9 cellular contexts compared by ENCODE assay signal in genomic region chr12:92702754-92703679, GRCh38. TPM values are rescaled to one million over a fixed set of nuclear protein-coding genes. Genes with fewer than 3 reads are reported as not detected.
DNase-seq lines count a peak whose midpoint lies in the region; ATAC-seq and TF ChIP-seq lines count a peak whose summit lies in the region.
"Had no signal": no experiment of that assay in that cellular context is flagged by ENCODE, and none has a peak within 500 bp of the region (broad histone marks: within the 10 kb centered on the region; RNA-seq: fewer than 3 reads in every experiment).

TSS of gene PLEKHG7 (plus strand) at chr12:92702989. CDS start at chr12:92706632, 3,643 bp downstream.

- no peak within 1 kb of the TSS for H3K27ac Mint-ChIP-seq in activated CD4-positive, alpha-beta T cell treated with anti-CD3 and anti-CD28 coated beads for 36 hours
- H3K27ac Mint-ChIP-seq: dendritic cell treated with granulocyte-macrophage colony-stimulating factor and Interleukin-4, amounts not matched to agents 40 ng/mL and 50 ng/mL, for 4 days had no signal

- H3K9me3 Mint-ChIP-seq in activated CD4-positive, alpha-beta T cell treated with anti-CD3 and anti-CD28 coated beads for 36 hours (ENCODE audit: low read depth) = no peaks in the 10 kb centered on the region

- H3K27me3 Mint-ChIP-seq in activated CD4-positive, alpha-beta T cell treated with anti-CD3 and anti-CD28 coated beads for 36 hours = no peaks in the 10 kb centered on the region
- H3K27me3 Mint-ChIP-seq: dendritic cell treated with granulocyte-macrophage colony-stimulating factor and Interleukin-4, amounts not matched to agents 40 ng/mL and 50 ng/mL, for 4 days had no signal

- peak; percentile 20 for DNase-seq in activated CD4-positive, alpha-beta T cell treated with anti-CD3 and anti-CD28 coated beads for 36 hours
- DNase-seq in activated CD4-positive, alpha-beta T cell treated with anti-CD3 and anti-CD28 coated beads, Interleukin-2, amount 50 U/mL, for 4 hours = no peak
- DNase-seq in stimulated activated naive CD8-positive, alpha-beta T cell treated with anti-CD3 and anti-CD28 coated beads, Interleukin-15, Interleukin-2, amounts not matched to agents 100 U/mL and 50 U/mL, for 24 hours = no peak
- DNase-seq in NCI-H774 (lab: John Stamatoyannopoulos, UW) = no peak
- DNase-seq in stimulated activated CD8-positive, alpha-beta memory T cell treated with anti-CD3 and anti-CD28 coated beads, Interleukin-4, amount 100 ng/mL, for 48 hours = no peak
- DNase-seq in stimulated activated CD4-positive, alpha-beta T cell treated with anti-CD3 and anti-CD28 coated beads, Interleukin-1b, Interleukin-23, amount 100 ng/mL, for 48 hours = no peak

- intact Hi-C loops in activated CD4-positive, alpha-beta T cell treated with anti-CD3 and anti-CD28 coated beads for 36 hours (cut with DNase I, micrococcal nuclease) = loop anchor here in 1 of 2 experiments (2.0 kb wide), 1 partner anchor 20 kb away; no protein-coding TSS in a partner anchor

- peak; percentile 70 for ATAC-seq in activated CD4-positive, alpha-beta T cell treated with anti-CD3 and anti-CD28 coated beads for 36 hours
- peak; percentile 92 for ATAC-seq in HG02970 (IDR thresholded peaks at IDR 0.05; ENCODE audit: low FRiP score, unreplicated experiment)
- peak; percentile 62 for ATAC-seq in stimulated activated naive CD8-positive, alpha-beta T cell treated with anti-CD3 and anti-CD28 coated beads, Interleukin-15, Interleukin-2, amounts not matched to agents 100 U/mL and 50 U/mL, for 24 hours

- H3K27ac ChIP-seq in VCaP = peak within 1 kb of the TSS; percentile 71

- H3K4me1 Mint-ChIP-seq in activated CD4-positive, alpha-beta T cell treated with anti-CD3 and anti-CD28 coated beads for 36 hours = peaks cover 12% of the 10 kb centered on the region

- POLR2A ChIA-PET in activated CD4-positive, alpha-beta T cell treated with anti-CD3 and anti-CD28 coated beads for 36 hours (lab: Charles Lee) = no interaction called here

- no peak within 1 kb of the TSS for H3K4me3 Mint-ChIP-seq in activated CD4-positive, alpha-beta T cell treated with anti-CD3 and anti-CD28 coated beads for 36 hours
- H3K4me3 Mint-ChIP-seq: dendritic cell treated with granulocyte-macrophage colony-stimulating factor and Interleukin-4, amounts not matched to agents 40 ng/mL and 50 ng/mL, for 4 days had no signal

- TF ChIP-seq CTCF in VCaP (conservative IDR thresholded peaks at IDR 0.05) = no peak

- no peaks in the 10 kb centered on the region for H3K36me3 Mint-ChIP-seq in activated CD4-positive, alpha-beta T cell treated with anti-CD3 and anti-CD28 coated beads for 36 hours (ENCODE audit: low read depth)

- CTCF ChIA-PET in activated CD4-positive, alpha-beta T cell treated with anti-CD3 and anti-CD28 coated beads for 36 hours (lab: Charles Lee) = interaction anchor here (1.2 kb wide), 1 partner anchor 125 kb away, joined by 3 read pairs; no protein-coding TSS in a partner anchor

RNA-seq across cellular contexts. Expression of gene PLEKHG7, which starts in this region (rescaled TPM):
- total RNA-seq in activated CD4-positive, alpha-beta T cell treated with anti-CD3 and anti-CD28 coated beads for 36 hours = not detected

Comparison
In these comparisons a context has a peak if more than half of its experiments do, and no peak if none do; other contexts are left out.
1. Peak in DNase-seq and ATAC-seq in activated CD4-positive, alpha-beta T cell treated with anti-CD3 and anti-CD28 coated beads for 36 hours; RNA of the gene not detected or under 1 TPM.